In genomic region chr15:56491110-56491722, GRCh38 we compare ENCODE assay signal across 9 cellular contexts. TPM values are rescaled to one million over a fixed set of nuclear protein-coding genes. Genes with fewer than 3 reads are reported as not detected.
DNase-seq lines count a peak whose midpoint lies in the region; TF ChIP-seq lines count a peak whose summit lies in the region.
"Had no signal": no experiment of that assay in that cellular context is flagged by ENCODE, and none has a peak within 500 bp of the region (broad histone marks: within the 10 kb centered on the region; RNA-seq: fewer than 3 reads in every experiment).

No MANE protein-coding gene starts in this region.

- H4K20me1 ChIP-seq in OCI-LY1 (ENCODE audit: insufficient read depth, low read length) = no peaks in the 10 kb centered on the region
- H4K20me1 ChIP-seq: BLaER1 treated with 17β-estradiol and CSF1 and Interleukin-3, amounts not matched to agents 10 nM and 100 nM had no signal

- H3K27me3 ChIP-seq in OCI-LY1 (ENCODE audit: insufficient read depth, low read length) = no peaks in the 10 kb centered on the region
- H3K27me3 ChIP-seq: BLaER1 treated with 17β-estradiol and CSF1 and Interleukin-3, amounts not matched to agents 10 nM and 100 nM had no signal

- DNase-seq in NCI-H1436 (lab: John Stamatoyannopoulos, UW) = peak; percentile 63
- DNase-seq in NCI-H1436 treated with DMSO at 0.1 percent for 48 hours (lab: John Stamatoyannopoulos, UW) = no peak
- peak in 50 of 76 experiments; percentile 2 to 62 (median 16) for DNase-seq in HUDEP-2 (lab: John Stamatoyannopoulos, UW; ENCODE audit: unreplicated experiment in 76 of 76)
- DNase-seq in activated T-cell treated with anti-CD3 and anti-CD28 coated beads, Interleukin-2, amount 50 U/mL, for 48 hours = peak; percentile 57 to 67
- DNase-seq in fibroblast of the conjunctiva (ENCODE audit: low read depth) = peak; percentile 79
- DNase-seq in nucleus accumbens (lab: John Stamatoyannopoulos, UW) = peak in 47 of 56 donors; percentile 4 to 85 (median 34)
- DNase-seq in type B pancreatic cell (ENCODE audit: extremely low spot score, unreplicated experiment) = no peak

- peaks cover 10% of the 10 kb centered on the region for H3K27me3 Mint-ChIP-seq in type B pancreatic cell

- H3K36me3 Mint-ChIP-seq in type B pancreatic cell = no peaks in the 10 kb centered on the region

- peak overlapping the region; percentile 3; the same call in 1 of the 2 replicates for H3K4me2 ChIP-seq in OCI-LY1 (ENCODE audit: low read length)
- H3K4me2 ChIP-seq: BLaER1 treated with 17β-estradiol and CSF1 and Interleukin-3, amounts not matched to agents 10 nM and 100 nM had no signal

- no peaks in the 10 kb centered on the region for H3K9me2 ChIP-seq in OCI-LY1 (ENCODE audit: low read depth, low read length)

- H3K4me3 Mint-ChIP-seq in type B pancreatic cell = no peak overlapping the region

- H3K27ac Mint-ChIP-seq in type B pancreatic cell = no peak overlapping the region

- peak overlapping the region; percentile 83 for H2AFZ ChIP-seq in OCI-LY1 (ENCODE audit: low read length)

- H3K9me3 Mint-ChIP-seq in type B pancreatic cell = no peaks in the 10 kb centered on the region

- H3K27ac ChIP-seq in OCI-LY1 (ENCODE audit: low read depth, low read length, poor library complexity, severe bottlenecking) = peak overlapping the region; percentile 40
- H3K27ac ChIP-seq: BLaER1 treated with 17β-estradiol and CSF1 and Interleukin-3, amounts not matched to agents 10 nM and 100 nM had no signal

- H3K36me3 ChIP-seq in OCI-LY1 (ENCODE audit: insufficient read depth, low read length) = no peaks in the 10 kb centered on the region
- H3K36me3 ChIP-seq: BLaER1 treated with 17β-estradiol and CSF1 and Interleukin-3, amounts not matched to agents 10 nM and 100 nM had no signal

- H3F3A ChIP-seq in OCI-LY1 (ENCODE audit: insufficient read depth, low read length) = no peaks in the 10 kb centered on the region

- peak overlapping the region; percentile 19; the same call in 1 of the 2 replicates for H3K9ac ChIP-seq in OCI-LY1 (ENCODE audit: low read length)
- H3K9ac ChIP-seq: BLaER1 treated with 17β-estradiol and CSF1 and Interleukin-3, amounts not matched to agents 10 nM and 100 nM had no signal

- H3K4me3 ChIP-seq in OCI-LY1 (ENCODE audit: low read depth, low read length, poor library complexity, severe bottlenecking) = no peak overlapping the region
- H3K4me3 ChIP-seq: BLaER1 treated with 17β-estradiol and CSF1 and Interleukin-3, amounts not matched to agents 10 nM and 100 nM had no signal

- H3K4me1 ChIP-seq in OCI-LY1 (ENCODE audit: insufficient read depth, low read length, severe bottlenecking) = peaks cover 55% of the 10 kb centered on the region

- TF ChIP-seq CTCF in OCI-LY1 (IDR thresholded peaks at IDR 0.05; ENCODE audit: low read length) (peak; percentile 98), type B pancreatic cell (conservative IDR thresholded peaks at IDR 0.05) (peak; percentile 93)

- H3K4me1 Mint-ChIP-seq in type B pancreatic cell (ENCODE audit: unreplicated experiment) = peaks cover 8% of the 10 kb centered on the region

- H3K79me2 ChIP-seq in OCI-LY1 (ENCODE audit: insufficient read depth, low read length) = no peaks in the 10 kb centered on the region

- H3K9me3 ChIP-seq in OCI-LY1 (ENCODE audit: low read length) = no peaks in the 10 kb centered on the region
- H3K9me3 ChIP-seq: BLaER1 treated with 17β-estradiol and CSF1 and Interleukin-3, amounts not matched to agents 10 nM and 100 nM had no signal

RNA-seq across cellular contexts. Expression of gene MNS1, which starts 26.3 kb away (rescaled TPM):
- 2.9 and 9.0 TPM in 2 replicates for total RNA-seq in type B pancreatic cell (ENCODE audit: low replicate concordance)

Comparison
In these comparisons a context has a peak if more than half of its experiments do, and no peak if none do; other contexts are left out.
1. DNase-seq: peak in NCI-H1436 (single experiment), HUDEP-2 (50 of 76), activated T-cell treated with anti-CD3 and anti-CD28 coated beads, Interleukin-2, amount 50 U/mL, for 48 hours (2 of 2), fibroblast of the conjunctiva (single experiment) and nucleus accumbens (47 of 56); none in NCI-H1436 treated with DMSO at 0.1 percent for 48 hours (single experiment) and type B pancreatic cell (single experiment).